12 cellular contexts compared by ENCODE assay signal in genomic region chr15:29942144-29942543, GRCh38.
DNase-seq lines count a peak whose midpoint lies in the region; ATAC-seq, FAIRE-seq and TF ChIP-seq lines count a peak whose summit lies in the region.
"Had no signal": no experiment of that assay in that cellular context is flagged by ENCODE, and none has a peak within 500 bp of the region (broad histone marks: within the 10 kb centered on the region; RNA-seq: fewer than 3 reads in every experiment).

No MANE protein-coding gene starts in this region.

- TF ChIP-seq POLR2A in HCT116 (IDR thresholded peaks at IDR 0.05; ENCODE audit: borderline replicate concordance, extremely low read depth, insufficient read depth, insufficient read length) (no peak), HepG2 (IDR thresholded peaks at IDR 0.05; ENCODE audit: insufficient read depth in 1 of 2, low read depth in 2 of 2, low read length in 2 of 2) (no peak)

- peak; percentile 31 for TF ChIP-seq CTCF in 22Rv1 (IDR thresholded peaks at IDR 0.05)
- peak; percentile 8 to 41 (median 35); a peak in 5 of 6 replicates for TF ChIP-seq CTCF in HCT116 (IDR thresholded peaks at IDR 0.05 in 2 of 3, conservative IDR thresholded peaks at IDR 0.05 in 1 of 3; ENCODE audit: borderline replicate concordance in 1 of 3, insufficient read depth in 1 of 3, low read depth in 2 of 3, low read length in 2 of 3)
- TF ChIP-seq CTCF in cardiac fibroblast (IDR thresholded peaks at IDR 0.05; ENCODE audit: low read depth, low read length) = peak; percentile 30
- TF ChIP-seq CTCF in HepG2 (CRISPR knock-in tag; IDR thresholded peaks at IDR 0.05) = peak; percentile 46

- H3K27ac ChIP-seq in 22Rv1 = no peak overlapping the region
- H3K27ac ChIP-seq in HCT116 (ENCODE audit: low read depth, low read length) = no peak overlapping the region
- no peak overlapping the region for H3K27ac ChIP-seq in HepG2 (ENCODE audit: extremely low read length, insufficient read depth, low read length)

- TF ChIP-seq RAD21 in HCT116 (IDR thresholded peaks at IDR 0.05; ENCODE audit: low read depth) = peak; percentile 28; the same call in 1 of the 2 replicates
- no peak for TF ChIP-seq RAD21 in HepG2 (CRISPR knock-in tag; IDR thresholded peaks at IDR 0.05)

- no peaks in the 10 kb centered on the region for H4K20me1 ChIP-seq in HCT116 (ENCODE audit: insufficient read depth)
- H4K20me1 ChIP-seq in HepG2 (ENCODE audit: insufficient read depth, low read length) = no peaks in the 10 kb centered on the region

- no TSS peak for BruUV-seq in HCT116 (replicated peaks; lab: Mats Ljungman, UMichigan)
- no TSS peak for BruUV-seq in HepG2 (replicated peaks; lab: Mats Ljungman, UMichigan)

- peaks cover 0 to 20% of the 10 kb centered on the region in 2 experiments; a peak in 2 of 4 replicates for H3K4me1 ChIP-seq in HCT116 (ENCODE audit: control insufficient read depth in 1 of 2, insufficient read depth in 2 of 2, low read length in 2 of 2)
- no peaks in the 10 kb centered on the region for H3K4me1 ChIP-seq in HepG2 (ENCODE audit: insufficient read depth, low read length)

- in situ Hi-C loops in HepG2 (cut with HindIII; ENCODE audit: extremely low pct_ligation_motif_present, low pct_unique_long_range_greater_than_20kb) = no loop called here
- in situ Hi-C loops in G401 (cut with HindIII; ENCODE audit: low sequenced_read_pairs) = no loop called here

- CTCF ChIA-PET in HCT116 (lab: Charles Lee) (interaction anchor here (0.8 to 2.2 kb wide), 4 partner anchors 17 to 240 kb away, joined by 3 to 11 read pairs (median 8); no protein-coding TSS in a partner anchor), HepG2 (lab: Yijun Ruan, JAX; ENCODE audit: low intra/inter-chr PET ratio, low total read pairs) (no interaction called here)

- intact Hi-C loops in HCT116 (cut with micrococcal nuclease) (no loop called here), HepG2 (cut with micrococcal nuclease; ENCODE audit: unreplicated experiment) (loop anchor here (10.0 kb wide), 1 partner anchor 133 kb away; no protein-coding TSS in a partner anchor)

- H3K36me3 ChIP-seq in HCT116 (ENCODE audit: control insufficient read depth in 1 of 2, insufficient read depth in 2 of 2, low read length in 2 of 2) = no peaks in the 10 kb centered on the region
- H3K36me3 ChIP-seq in HepG2 (replicated peaks in 1 of 2; ENCODE audit: control insufficient read depth in 1 of 2, insufficient read depth in 2 of 2, low read length in 2 of 2) = no peaks in the 10 kb centered on the region

- POLR2A ChIA-PET in HCT116 (lab: Charles Lee) (no interaction called here), HepG2 (lab: Yijun Ruan, JAX) (no interaction called here)

- WGBS in HepG2 (ENCODE audit: low lambda C conversion rate) = 4% methylated on average over 3 of the region's 3 CpGs

- H3K9me3 ChIP-seq in HCT116 (ENCODE audit: control insufficient read depth in 1 of 2, insufficient read depth in 1 of 2, low read depth in 1 of 2, low read length in 2 of 2) (no peaks in the 10 kb centered on the region), HepG2 (ENCODE audit: low read length) (no peaks in the 10 kb centered on the region)

- TF ChIP-seq EP300 in HepG2 (IDR thresholded peaks at IDR 0.05; ENCODE audit: low read depth in 2 of 2, low read length in 2 of 2) = no peak
- no peak for TF ChIP-seq EP300 in HepG2 (CRISPR knock-in tag; IDR thresholded peaks at IDR 0.05; ENCODE audit: borderline replicate concordance)

- FAIRE-seq in HepG2 (lab: Jason Lieb, UNC) = peak; percentile 21

- H3K79me2 ChIP-seq in HCT116 (ENCODE audit: insufficient read depth, low read length) (no peaks in the 10 kb centered on the region), HepG2 (ENCODE audit: insufficient read depth, low read length) (no peaks in the 10 kb centered on the region)

- ATAC-seq in HCT116 (peak; percentile 68), HepG2 (peak; percentile 69), GM18909 (IDR thresholded peaks at IDR 0.05; ENCODE audit: poor library complexity, unreplicated experiment) (no peak)
- ATAC-seq: activated CD8-positive, alpha-beta T cell treated with anti-CD3 and anti-CD28 coated beads, Interleukin-2, amount 10 ng/mL, durations not matched to agents 7 days and 5 days; activated naive CD8-positive, alpha-beta T cell treated with anti-CD3 and anti-CD28 coated beads, Interleukin-2, amount 50 U/mL, for 24 hours had no signal

- RAD21 ChIA-PET in HCT116 (lab: Charles Lee; ENCODE audit: low non-redundant PET in 1 of 2, low total read pairs in 2 of 2, uncharacterized antibody in 2 of 2, unreplicated experiment in 2 of 2) = no interaction called here

- no peaks in the 10 kb centered on the region for H3K9me2 ChIP-seq in HCT116 (ENCODE audit: insufficient read depth)

- H3K4me2 ChIP-seq in HCT116 (ENCODE audit: low read length) (no peak overlapping the region), HepG2 (ENCODE audit: low read depth, low read length) (no peak overlapping the region)

- H2AFZ ChIP-seq in HCT116 (ENCODE audit: low read depth, low read length, poor library complexity, severe bottlenecking) (no peak overlapping the region), HepG2 (ENCODE audit: low read length) (no peak overlapping the region)

- H3K9ac ChIP-seq in HCT116 (ENCODE audit: low read length) (no peak overlapping the region), HepG2 (ENCODE audit: insufficient read depth, low read depth, low read length) (no peak overlapping the region)

- H3K4me3 ChIP-seq in HCT116 (replicated peaks in 1 of 2; ENCODE audit: low read depth in 1 of 2, low read length in 2 of 2) = no peak overlapping the region
- no peak overlapping the region for H3K4me3 ChIP-seq in cardiac fibroblast (replicated peaks in 1 of 2; ENCODE audit: low read depth in 2 of 2, low read length in 2 of 2)
- no peak overlapping the region for H3K4me3 ChIP-seq in HepG2 (replicated peaks in 1 of 3; ENCODE audit: insufficient read depth in 1 of 3, low read depth in 2 of 3, low read length in 3 of 3)

- H3K27me3 ChIP-seq in HCT116 (ENCODE audit: insufficient read depth, low read length) = no peaks in the 10 kb centered on the region
- 0 out of 5 replicates have a peak, but pooled peaks cover 0 to 4% of the 10 kb centered on the region in 2 experiments for H3K27me3 ChIP-seq in HepG2 (ENCODE audit: control insufficient read depth in 1 of 2, insufficient read depth in 2 of 2, low read length in 2 of 2)

- DNase-seq in HCT116 (ENCODE audit: low read depth, low spot score) (no peak), cardiac fibroblast (ENCODE audit: low read depth in 2 of 2) (peak in 1 of 2 donors; percentile 33), HepG2 (ENCODE audit: low spot score) (no peak), G401 (ENCODE audit: low spot score) (no peak), NCI-H1930 (lab: John Stamatoyannopoulos, UW) (no peak)
- no peak for DNase-seq in activated naive CD4-positive, alpha-beta T cell (lab: John Stamatoyannopoulos, UW)
- DNase-seq: activated CD8-positive, alpha-beta T cell treated with anti-CD3 and anti-CD28 coated beads, Interleukin-2, amount 10 ng/mL, durations not matched to agents 7 days and 5 days; activated naive CD8-positive, alpha-beta T cell treated with anti-CD3 and anti-CD28 coated beads, Interleukin-2, amount 50 U/mL, for 24 hours; NCI-H1694; stimulated activated naive CD4-positive, alpha-beta T cell treated with Interleukin-2 at 50 U/mL for 16 hours had no signal

TF ChIP-seq in HCT116, 20 proteins besides CTCF, POLR2A, EP300 and RAD21:
- TF ChIP-seq SP1 (IDR thresholded peaks at IDR 0.05; ENCODE audit: low read depth) = no peak
- TF ChIP-seq FOSL1 (IDR thresholded peaks at IDR 0.05; ENCODE audit: low read depth) = no peak
- no peak for TF ChIP-seq SRF (IDR thresholded peaks at IDR 0.05; ENCODE audit: low read depth)
- TF ChIP-seq POLR2AphosphoS5 (IDR thresholded peaks at IDR 0.05; ENCODE audit: low read depth, low read length) = no peak

TF ChIP-seq in HepG2, 621 proteins besides CTCF, POLR2A, EP300 and RAD21:
- TF ChIP-seq MYPOP (CRISPR knock-in tag; IDR thresholded peaks at IDR 0.05) = no peak
- TF ChIP-seq STAG1 (CRISPR knock-in tag; IDR thresholded peaks at IDR 0.05) = peak; percentile 33
